ENCODE assay signal across 25 cellular contexts in the genomic region with DNA sequence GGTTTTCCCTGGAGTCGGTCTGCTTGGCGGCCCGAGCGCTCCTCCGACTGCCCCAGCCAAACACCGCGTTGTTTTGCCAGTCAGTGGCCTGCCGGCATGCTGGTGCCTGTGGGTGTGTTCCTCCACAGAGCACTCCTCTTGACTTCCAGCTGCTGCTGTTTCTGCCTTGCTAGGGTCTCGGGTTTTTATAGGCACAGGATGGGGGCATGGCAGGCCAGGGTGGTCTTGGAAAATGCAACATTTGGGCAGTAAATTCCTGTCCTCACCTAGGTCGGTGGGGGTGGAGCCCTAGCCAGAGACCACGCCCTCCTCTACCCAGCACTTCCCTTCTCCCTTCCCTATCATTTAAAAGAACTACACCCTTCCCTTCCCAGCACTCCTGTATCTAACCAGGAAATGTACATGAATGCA. TPM values are rescaled to one million over a fixed set of nuclear protein-coding genes. Genes with fewer than 3 reads are reported as not detected.
DNase-seq lines count a peak whose midpoint lies in the region; ATAC-seq, FAIRE-seq and TF ChIP-seq lines count a peak whose summit lies in the region.
"Had no signal": no experiment of that assay in that cellular context is flagged by ENCODE, and none has a peak within 500 bp of the region (broad histone marks: within the 10 kb centered on the region; RNA-seq: fewer than 3 reads in every experiment).

No MANE protein-coding gene starts in this region.

- H3K79me2 ChIP-seq in H1 (ENCODE audit: control insufficient read depth in 1 of 2, insufficient read depth in 2 of 2, low read length in 2 of 2), result no peaks in the 10 kb centered on the region

- H3K27me3 Mint-ChIP-seq in CD4-positive, alpha-beta T cell, result peaks cover 47% of the 10 kb centered on the region

- no peak overlapping the region for H3K9ac ChIP-seq in H1 (replicated peaks in 1 of 4; ENCODE audit: extremely low read depth in 1 of 4, low read depth in 3 of 4, low read length in 3 of 4)
- H3K9ac ChIP-seq: BLaER1 had no signal

- peak overlapping the region in 1 of 2 donors; percentile 7 for H3K4me3 ChIP-seq in right atrium auricular region
- H3K4me3 ChIP-seq in H1 (ENCODE audit: extremely low read depth in 1 of 4, insufficient read depth in 2 of 4, low read depth in 3 of 4, low read length in 4 of 4), result peak overlapping the region; percentile 14 to 47 (median 28); a peak in 5 of 8 replicates
- H3K4me3 ChIP-seq in upper lobe of right lung, result peak overlapping the region; percentile 16
- H3K4me3 ChIP-seq: BLaER1, cardiac muscle cell, SJSA1 had no signal

- H3K36me3 ChIP-seq in right atrium auricular region (no peaks in the 10 kb centered on the region), H1 (ENCODE audit: control insufficient read depth in 2 of 4, insufficient read depth in 4 of 4, low read length in 3 of 4) (no peaks in the 10 kb centered on the region), upper lobe of right lung (no peaks in the 10 kb centered on the region)
- H3K36me3 ChIP-seq: BLaER1, cardiac muscle cell, SJSA1 had no signal

- peak overlapping the region; percentile 95 for H2AFZ ChIP-seq in H1 (ENCODE audit: low read length)

- no peak overlapping the region for H3K27ac Mint-ChIP-seq in CD4-positive, alpha-beta T cell
- H3K27ac Mint-ChIP-seq: activated B cell treated with CpG ODN at 0.5 μM for 24 hours; activated CD8-positive, alpha-beta T cell treated with anti-CD3 and anti-CD28 coated beads for 36 hours; T-helper 17 cell had no signal

- peaks cover 0 to 15% of the 10 kb centered on the region in 2 donors for H3K4me1 ChIP-seq in right atrium auricular region
- peaks cover 0 to 8% (median 3%) of the 10 kb centered on the region in 4 experiments; a peak in 5 of 7 replicates for H3K4me1 ChIP-seq in H1 (replicated peaks in 1 of 4; ENCODE audit: control insufficient read depth in 3 of 4, insufficient read depth in 4 of 4, low read length in 3 of 4)
- peaks cover 17% of the 10 kb centered on the region for H3K4me1 ChIP-seq in upper lobe of right lung
- H3K4me1 ChIP-seq: SJSA1 had no signal

- no peak overlapping the region for H2AK5ac ChIP-seq in H1 (ENCODE audit: low read depth, low read length)

- H3K18ac ChIP-seq in H1 (ENCODE audit: extremely low read depth, low read length), result peak overlapping the region; percentile 51; the same call in 1 of the 2 replicates

- no peak overlapping the region for H2BK5ac ChIP-seq in H1 (ENCODE audit: low read depth, low read length)

- H2BK20ac ChIP-seq in H1 (ENCODE audit: low read length), result no peak overlapping the region

- intact Hi-C loops in Right ventricle myocardium superior (cut with DNase I) (loop anchor here (5.0 kb wide), 1 partner anchor 36 kb away; a partner anchor contains a TSS), upper lobe of right lung (cut with DNase I) (no loop called here)
- intact Hi-C loops in CD4-positive, alpha-beta T cell (cut with DNase I, micrococcal nuclease), result no loop called here

- TF ChIP-seq RAD21 in H1 (IDR thresholded peaks at IDR 0.05 in 1 of 2, conservative IDR thresholded peaks at IDR 0.05 in 1 of 2; ENCODE audit: low read depth in 2 of 2, low read length in 2 of 2), result no peak

- no peak overlapping the region for H2BK120ac ChIP-seq in H1 (replicated peaks; ENCODE audit: low read depth, low read length)

- no peak overlapping the region for H4K91ac ChIP-seq in H1 (replicated peaks; ENCODE audit: insufficient read length, low read length)

- H3K36me3 Mint-ChIP-seq in CD4-positive, alpha-beta T cell (ENCODE audit: low read depth), result no peaks in the 10 kb centered on the region

- H3K9me3 ChIP-seq in right atrium auricular region (no peaks in the 10 kb centered on the region), H1 (ENCODE audit: insufficient read depth in 2 of 2, low read depth in 1 of 2, low read length in 1 of 2) (no peaks in the 10 kb centered on the region), upper lobe of right lung (no peaks in the 10 kb centered on the region)
- H3K9me3 ChIP-seq in CD4-positive, alpha-beta T cell (ENCODE audit: control insufficient read depth, low read length), result no peaks in the 10 kb centered on the region
- H3K9me3 ChIP-seq: BLaER1, SJSA1 had no signal

- no peak for TF ChIP-seq CTCF in right atrium auricular region (IDR thresholded peaks at IDR 0.05)
- no peak for TF ChIP-seq CTCF in H1 (IDR thresholded peaks at IDR 0.05; ENCODE audit: control extremely low read depth in 1 of 3, insufficient read depth in 1 of 3, low read depth in 1 of 3, low read length in 3 of 3)
- no peak for TF ChIP-seq CTCF in upper lobe of right lung (IDR thresholded peaks at IDR 0.05)
- TF ChIP-seq CTCF in CD4-positive, alpha-beta T cell (IDR thresholded peaks at IDR 0.05), result no peak

- no peak overlapping the region for H3K56ac ChIP-seq in H1 (replicated peaks; ENCODE audit: insufficient read length, low read depth, low read length)

- H3K4ac ChIP-seq in H1 (replicated peaks; ENCODE audit: insufficient read length, low read depth, low read length), result no peak overlapping the region

- H3K4me1 Mint-ChIP-seq in CD4-positive, alpha-beta T cell (ENCODE audit: low read depth), result no peaks in the 10 kb centered on the region

- no peaks in the 10 kb centered on the region for H3K23me2 ChIP-seq in H1 (ENCODE audit: low read depth, low read length)

- no peak for DNase-seq in Right ventricle myocardium superior
- DNase-seq in right atrium auricular region (ENCODE audit: low spot score), result no peak
- peak in 1 of 2 experiments; percentile 58 for DNase-seq in H1 (ENCODE audit: low read depth in 1 of 2, low spot score in 2 of 2)
- DNase-seq in left lobe of liver (ENCODE audit: low spot score), result no peak
- DNase-seq in upper lobe of right lung, result no peak
- no peak for DNase-seq in CD4-positive, alpha-beta T cell
- no peak for DNase-seq in NCI-H1048 (lab: John Stamatoyannopoulos, UW)
- DNase-seq: activated B cell treated with CpG ODN at 0.5 μM for 24 hours; activated CD8-positive, alpha-beta T cell treated with anti-CD3 and anti-CD28 coated beads for 36 hours; amniotic stem cell; Calu3; dorsolateral prefrontal cortex; erythroblast; NCI-H187; NCI-H345; PC-3; retina; stimulated activated CD4-positive, alpha-beta T cell treated with anti-CD3 and anti-CD28 coated beads, Interleukin-15, amount 100 ng/mL, for 24 hours; T-helper 17 cell had no signal

- ATAC-seq in Right ventricle myocardium superior (ENCODE audit: poor library complexity), result peak; percentile 61
- ATAC-seq in left lobe of liver, result peak; percentile 33
- ATAC-seq in upper lobe of right lung, result peak; percentile 51
- ATAC-seq in CD4-positive, alpha-beta T cell (ENCODE audit: poor library complexity), result no peak
- no peak for ATAC-seq in GM21619 (IDR thresholded peaks at IDR 0.05; ENCODE audit: unreplicated experiment)
- ATAC-seq: activated CD8-positive, alpha-beta T cell treated with anti-CD3 and anti-CD28 coated beads for 36 hours; PC-3; T-helper 17 cell had no signal

- TF ChIP-seq POLR2A in H1 (IDR thresholded peaks at IDR 0.05; ENCODE audit: control extremely low read depth in 1 of 2, low read depth in 2 of 2, low read length in 2 of 2), result no peak

- CTCF ChIA-PET in H1 (lab: Charles Lee; ENCODE audit: partially characterized antibody), result interaction anchor here (1.2 to 5.6 kb wide), 3 partner anchors 16 to 58 kb away, joined by 4 to 30 read pairs (median 15); no protein-coding TSS in a partner anchor
- CTCF ChIA-PET in CD4-positive, alpha-beta T cell (lab: Charles Lee), result no interaction called here

- H4K8ac ChIP-seq in H1 (ENCODE audit: extremely low read depth, insufficient read depth, low read length), result no peak overlapping the region

- no peaks in the 10 kb centered on the region for H3K9me3 Mint-ChIP-seq in CD4-positive, alpha-beta T cell
- H3K9me3 Mint-ChIP-seq: activated B cell treated with CpG ODN at 0.5 μM for 24 hours; activated CD8-positive, alpha-beta T cell treated with anti-CD3 and anti-CD28 coated beads for 36 hours had no signal

- no peak overlapping the region for H3K14ac ChIP-seq in H1 (ENCODE audit: insufficient read length)

- no peak for FAIRE-seq in H1 (lab: Jason Lieb, UNC)
- FAIRE-seq: frontal cortex, urothelium cell line had no signal

- peak overlapping the region; percentile 26 to 81; a peak in 3 of 4 replicates for H3K4me2 ChIP-seq in H1 (ENCODE audit: insufficient read depth in 1 of 2, low read depth in 2 of 2, low read length in 2 of 2)

- no peak overlapping the region for H3K4me3 Mint-ChIP-seq in CD4-positive, alpha-beta T cell
- H3K4me3 Mint-ChIP-seq: activated B cell treated with CpG ODN at 0.5 μM for 24 hours; activated CD8-positive, alpha-beta T cell treated with anti-CD3 and anti-CD28 coated beads for 36 hours; T-helper 17 cell had no signal

- no peak overlapping the region for H2BK15ac ChIP-seq in H1 (ENCODE audit: low read length)

- no peaks in the 10 kb centered on the region for H3K27me3 ChIP-seq in right atrium auricular region
- no peaks in the 10 kb centered on the region for H3K27me3 ChIP-seq in H1 (replicated peaks in 1 of 4; ENCODE audit: control insufficient read depth in 3 of 4, extremely low read depth in 1 of 4, insufficient read depth in 3 of 4, low read length in 3 of 4)
- no peaks in the 10 kb centered on the region for H3K27me3 ChIP-seq in upper lobe of right lung
- H3K27me3 ChIP-seq in CD4-positive, alpha-beta T cell (ENCODE audit: control insufficient read depth, insufficient read depth, low read length), result peaks cover 8% of the 10 kb centered on the region
- H3K27me3 ChIP-seq: BLaER1, cardiac muscle cell, dorsolateral prefrontal cortex had no signal

- H3K79me1 ChIP-seq in H1 (ENCODE audit: low read depth, low read length), result no peaks in the 10 kb centered on the region

- no peaks in the 10 kb centered on the region for H4K20me1 ChIP-seq in H1 (replicated peaks in 1 of 2; ENCODE audit: control insufficient read depth in 1 of 2, insufficient read depth in 2 of 2, low read length in 2 of 2)
- H4K20me1 ChIP-seq: BLaER1 had no signal

- TF ChIP-seq EP300 in H1 (IDR thresholded peaks at IDR 0.05; ENCODE audit: borderline replicate concordance in 1 of 2, low read depth in 2 of 2, low read length in 2 of 2), result no peak

- H4K5ac ChIP-seq in H1 (ENCODE audit: insufficient read length, low read depth, low read length), result no peak overlapping the region

- H3K27ac ChIP-seq in right atrium auricular region, result peak overlapping the region in 1 of 2 donors; percentile 65
- no peak overlapping the region for H3K27ac ChIP-seq in H1 (ENCODE audit: low read depth, low read length)
- peak overlapping the region; percentile 55 for H3K27ac ChIP-seq in upper lobe of right lung
- H3K27ac ChIP-seq in CD4-positive, alpha-beta T cell (ENCODE audit: low read depth, low read length), result no peak overlapping the region
- H3K27ac ChIP-seq: BLaER1, cardiac muscle cell, SJSA1 had no signal

- no peak overlapping the region for H2BK12ac ChIP-seq in H1 (ENCODE audit: low read depth, low read length)

- WGBS in H1 (ENCODE audit: extremely low coverage in 1 of 2, insufficient coverage in 1 of 2, insufficient read length in 1 of 2, insufficient replicate concordance in 2 of 2, low coverage in 1 of 2, low lambda C conversion rate in 2 of 2, missing lambda C conversion rate in 1 of 2), 2 experiments, result 64% methylated on average over 11 of the region's 11 CpGs; no CpG with 5 or more reads in 1 of the 2 experiments

- POLR2A ChIA-PET in H1 (lab: Charles Lee; ENCODE audit: partially characterized antibody), result no interaction called here
- POLR2A ChIA-PET in CD4-positive, alpha-beta T cell (lab: Charles Lee), result no interaction called here

- no peak overlapping the region for H3K23ac ChIP-seq in H1 (ENCODE audit: insufficient read length)

RNA-seq across cellular contexts. Expression of a gene that starts 34.7 kb away (rescaled TPM):
- 14.3 TPM for total RNA-seq in Right ventricle myocardium superior
- 10 to 100 TPM; 14.3 to 26.1 TPM for total RNA-seq in right atrium auricular region
- total RNA-seq in H1 (2021; fragmentation: NEBNext Ultra II Directional; extraction: Animal tissue kit (Norgen Biotek cat#: 25700)), result 6.4 and 7.7 TPM in 2 replicates
- polyA plus RNA-seq in H1 (2011; rRNA removed), result 3.1 and 4.9 TPM in 2 replicates
- 5.1 TPM for polyA plus RNA-seq in H1 (2011; cell fraction: cytosol; rRNA removed)
- 17.4 TPM for polyA plus RNA-seq in H1 (2011; cell fraction: nucleus; rRNA removed)
- polyA plus RNA-seq in H1 (2012, experiment 1 of 2), result 5.7 to 7.5 TPM (median 6.7 TPM) in 4 replicates
- 4.3 TPM for polyA plus RNA-seq in H1 (2012, experiment 2 of 2)
- 3.2 TPM for polyA plus RNA-seq in H1 (2013, experiment 1 of 2)
- polyA plus RNA-seq in H1 (2013, experiment 2 of 2), result 3.5 TPM
- 4.3 and 4.5 TPM in 2 replicates for polyA minus RNA-seq in H1 (2011; rRNA and poly(A)+ RNA removed)
- 2.3 TPM for polyA minus RNA-seq in H1 (2011; cell fraction: cytosol; rRNA and poly(A)+ RNA removed)
- polyA minus RNA-seq in H1 (2011; cell fraction: nucleus; rRNA and poly(A)+ RNA removed), result 5.6 TPM
- total RNA-seq in left lobe of liver, result 3.0 TPM
- 37.1 TPM for total RNA-seq in upper lobe of right lung
- 1 to 10 TPM; 7.3 to 9.2 TPM for total RNA-seq in CD4-positive, alpha-beta T cell

Comparison
In these comparisons a context has a peak if more than half of its experiments do, and no peak if none do; other contexts are left out.
1. ATAC-seq: peak in Right ventricle myocardium superior (single experiment), left lobe of liver (single experiment) and upper lobe of right lung (single experiment); none in CD4-positive, alpha-beta T cell (single experiment) and GM21619 (single experiment).